In the genomic region with DNA sequence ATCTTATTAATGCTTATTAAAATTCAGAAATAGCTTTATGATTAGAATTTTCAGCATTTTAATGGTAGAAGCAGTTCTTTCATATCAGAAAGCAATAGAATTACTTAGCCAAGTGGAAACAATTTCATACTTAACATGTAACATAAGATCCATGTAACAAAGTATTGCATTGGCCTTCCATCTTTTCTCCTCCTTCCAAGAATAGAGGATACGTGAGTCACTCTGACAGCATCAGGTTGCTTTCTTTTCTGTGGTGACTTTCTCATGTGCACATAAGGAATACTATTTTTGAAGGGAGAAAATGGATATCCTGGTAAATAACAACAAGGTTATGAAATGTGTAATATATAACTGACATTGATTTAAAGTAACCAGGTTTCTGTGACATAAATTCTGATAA, we compare ENCODE assay signal across 24 cellular contexts.
"Had no signal": no experiment of that assay in that cellular context is flagged by ENCODE, and none has a peak within 500 bp of the region (broad histone marks: within the 10 kb centered on the region; RNA-seq: fewer than 3 reads in every experiment).

No MANE protein-coding gene starts in this region.

- ATAC-seq: activated CD4-positive, CD25-positive, alpha-beta regulatory T cell treated with anti-CD3 and anti-CD28 coated beads, Interleukin-2, amount 50 U/mL, for 24 hours; activated CD8-positive, alpha-beta memory T cell treated with anti-CD3 and anti-CD28 coated beads, Interleukin-2, amount 10 ng/mL, durations not matched to agents 7 days and 5 days; activated CD8-positive, alpha-beta T cell treated with anti-CD3 and anti-CD28 coated beads for 36 hours; left lung; naive thymus-derived CD8-positive, alpha-beta T cell; stimulated activated effector memory CD8-positive, alpha-beta T cell treated with anti-CD3 and anti-CD28 coated beads, Interleukin-12 subunit alpha, Interleukin-12 subunit beta, amount 100 ng/mL, for 72 hours; stimulated activated naive CD8-positive, alpha-beta T cell treated with anti-CD3 and anti-CD28 coated beads, Interleukin-15, amount 100 ng/mL, for 72 hours had no signal

- H3K27me3 ChIP-seq: esophagus squamous epithelium, left lung, neural progenitor cell, transverse colon had no signal

- H3K4me2 ChIP-seq: neural progenitor cell had no signal

- H3K36me3 ChIP-seq: esophagus squamous epithelium, left lung, neural progenitor cell, transverse colon had no signal

- H3K36me3 Mint-ChIP-seq: activated CD8-positive, alpha-beta memory T cell treated with anti-CD3 and anti-CD28 coated beads, Interleukin-2, amount 10 ng/mL, durations not matched to agents 7 days and 5 days; activated naive CD4-positive, alpha-beta T cell treated with anti-CD3 and anti-CD28 coated beads, Interleukin-2, amount 50 U/mL, for 24 hours; immature natural killer cell; naive thymus-derived CD8-positive, alpha-beta T cell; stimulated activated effector memory CD8-positive, alpha-beta T cell treated with anti-CD3 and anti-CD28 coated beads, Interleukin-12 subunit alpha, Interleukin-12 subunit beta, amount 100 ng/mL, for 72 hours had no signal

- H3K27me3 Mint-ChIP-seq: activated CD4-positive, alpha-beta T cell treated with anti-CD3 and anti-CD28 coated beads, Interleukin-2, amount 10 ng/mL, durations not matched to agents 24 days and 14 days; activated CD8-positive, alpha-beta memory T cell treated with anti-CD3 and anti-CD28 coated beads, Interleukin-2, amount 10 ng/mL, durations not matched to agents 7 days and 5 days; activated CD8-positive, alpha-beta T cell treated with anti-CD3 and anti-CD28 coated beads for 36 hours; activated naive CD4-positive, alpha-beta T cell treated with anti-CD3 and anti-CD28 coated beads, Interleukin-2, amount 50 U/mL, for 24 hours; naive thymus-derived CD8-positive, alpha-beta T cell; stimulated activated naive CD8-positive, alpha-beta T cell treated with anti-CD3 and anti-CD28 coated beads, Interleukin-15, amount 100 ng/mL, for 72 hours had no signal

- H3K9ac ChIP-seq: neural progenitor cell had no signal

- DNase-seq: activated CD4-positive, alpha-beta T cell treated with anti-CD3 and anti-CD28 coated beads, Interleukin-2, amount 10 ng/mL, durations not matched to agents 24 days and 14 days; activated CD8-positive, alpha-beta memory T cell treated with anti-CD3 and anti-CD28 coated beads, Interleukin-2, amount 10 ng/mL, durations not matched to agents 7 days and 5 days; activated CD8-positive, alpha-beta T cell treated with anti-CD3 and anti-CD28 coated beads for 36 hours; activated gamma-delta T cell; activated T-cell treated with anti-CD3 and anti-CD28 coated beads for 4 hours; cerebellar nuclear complex; esophagus squamous epithelium; foreskin melanocyte; immature natural killer cell; kidney glomerular epithelial cell; left lung; naive thymus-derived CD8-positive, alpha-beta T cell; retina; stimulated activated CD4-positive, alpha-beta T cell treated with anti-CD3 and anti-CD28 coated beads, Interleukin-1b, Interleukin-23, amount 100 ng/mL, for 48 hours; stimulated activated naive CD8-positive, alpha-beta T cell treated with anti-CD3 and anti-CD28 coated beads, Interleukin-15, amount 100 ng/mL, for 72 hours; transverse colon had no signal

- H3K9me3 Mint-ChIP-seq: activated CD4-positive, alpha-beta T cell treated with anti-CD3 and anti-CD28 coated beads, Interleukin-2, amount 10 ng/mL, durations not matched to agents 24 days and 14 days; activated CD8-positive, alpha-beta T cell treated with anti-CD3 and anti-CD28 coated beads for 36 hours had no signal

- H3K4me3 Mint-ChIP-seq: activated CD4-positive, alpha-beta T cell treated with anti-CD3 and anti-CD28 coated beads, Interleukin-2, amount 10 ng/mL, durations not matched to agents 24 days and 14 days; activated CD8-positive, alpha-beta memory T cell treated with anti-CD3 and anti-CD28 coated beads, Interleukin-2, amount 10 ng/mL, durations not matched to agents 7 days and 5 days; activated CD8-positive, alpha-beta T cell treated with anti-CD3 and anti-CD28 coated beads for 36 hours; activated naive CD4-positive, alpha-beta T cell treated with anti-CD3 and anti-CD28 coated beads, Interleukin-2, amount 50 U/mL, for 24 hours; immature natural killer cell; naive thymus-derived CD8-positive, alpha-beta T cell; neural progenitor cell; stimulated activated effector memory CD8-positive, alpha-beta T cell treated with anti-CD3 and anti-CD28 coated beads, Interleukin-12 subunit alpha, Interleukin-12 subunit beta, amount 100 ng/mL, for 72 hours; stimulated activated naive CD8-positive, alpha-beta T cell treated with anti-CD3 and anti-CD28 coated beads, Interleukin-15, amount 100 ng/mL, for 72 hours had no signal

- FAIRE-seq: urothelium cell line had no signal

- H3K4me1 Mint-ChIP-seq: activated CD4-positive, alpha-beta T cell treated with anti-CD3 and anti-CD28 coated beads, Interleukin-2, amount 10 ng/mL, durations not matched to agents 24 days and 14 days; activated CD8-positive, alpha-beta memory T cell treated with anti-CD3 and anti-CD28 coated beads, Interleukin-2, amount 10 ng/mL, durations not matched to agents 7 days and 5 days; activated naive CD4-positive, alpha-beta T cell treated with anti-CD3 and anti-CD28 coated beads, Interleukin-2, amount 50 U/mL, for 24 hours; immature natural killer cell; naive thymus-derived CD8-positive, alpha-beta T cell; stimulated activated effector memory CD8-positive, alpha-beta T cell treated with anti-CD3 and anti-CD28 coated beads, Interleukin-12 subunit alpha, Interleukin-12 subunit beta, amount 100 ng/mL, for 72 hours; stimulated activated naive CD8-positive, alpha-beta T cell treated with anti-CD3 and anti-CD28 coated beads, Interleukin-15, amount 100 ng/mL, for 72 hours had no signal

- H2AFZ ChIP-seq: neural progenitor cell had no signal

- H3K27ac Mint-ChIP-seq: activated CD4-positive, alpha-beta T cell treated with anti-CD3 and anti-CD28 coated beads, Interleukin-2, amount 10 ng/mL, durations not matched to agents 24 days and 14 days; activated CD8-positive, alpha-beta memory T cell treated with anti-CD3 and anti-CD28 coated beads, Interleukin-2, amount 10 ng/mL, durations not matched to agents 7 days and 5 days; activated CD8-positive, alpha-beta T cell treated with anti-CD3 and anti-CD28 coated beads for 36 hours; activated naive CD4-positive, alpha-beta T cell treated with anti-CD3 and anti-CD28 coated beads, Interleukin-2, amount 50 U/mL, for 24 hours; immature natural killer cell; naive thymus-derived CD8-positive, alpha-beta T cell; neural progenitor cell; stimulated activated effector memory CD8-positive, alpha-beta T cell treated with anti-CD3 and anti-CD28 coated beads, Interleukin-12 subunit alpha, Interleukin-12 subunit beta, amount 100 ng/mL, for 72 hours; stimulated activated naive CD8-positive, alpha-beta T cell treated with anti-CD3 and anti-CD28 coated beads, Interleukin-15, amount 100 ng/mL, for 72 hours had no signal

- H3K4me3 ChIP-seq: coronary artery, esophagus squamous epithelium, left lung, lung, neural progenitor cell, transverse colon had no signal

- H3K27ac ChIP-seq: coronary artery, esophagus squamous epithelium, left lung, neural progenitor cell, transverse colon, VCaP had no signal

- H3K9me3 ChIP-seq: esophagus squamous epithelium, left lung, transverse colon had no signal

- H3K4me1 ChIP-seq: esophagus squamous epithelium, left lung, transverse colon had no signal
